ENCODE assay signal across 16 cellular contexts in genomic region chr22:32144875-32145274, GRCh38. TPM values are rescaled to one million over a fixed set of nuclear protein-coding genes. Genes with fewer than 3 reads are reported as not detected.
DNase-seq lines count a peak whose midpoint lies in the region; ATAC-seq and TF ChIP-seq lines count a peak whose summit lies in the region.
"Had no signal": no experiment of that assay in that cellular context is flagged by ENCODE, and none has a peak within 500 bp of the region (broad histone marks: within the 10 kb centered on the region; RNA-seq: fewer than 3 reads in every experiment).

No MANE protein-coding gene starts in this region.

- peaks cover 0 to 2% of the 10 kb centered on the region in 2 donors for H3K27me3 ChIP-seq in aorta (ENCODE audit: control insufficient read depth in 1 of 2, insufficient read depth in 2 of 2, low read length in 1 of 2)

- ATAC-seq in activated CD8-positive, alpha-beta memory T cell treated with anti-CD3 and anti-CD28 coated beads, Interleukin-2, amount 10 ng/mL, durations not matched to agents 7 days and 5 days, result peak; percentile 10
- peak; percentile 40 for ATAC-seq in activated CD8-positive, alpha-beta T cell treated with anti-CD3 and anti-CD28 coated beads, Interleukin-2, amount 10 ng/mL, durations not matched to agents 7 days and 5 days
- ATAC-seq in aorta (ENCODE audit: low FRiP score) (no peak), left lobe of liver (no peak)

- no peaks in the 10 kb centered on the region for H3K9me3 ChIP-seq in aorta (ENCODE audit: control insufficient read depth, low read length)

- POLR2A ChIA-PET in activated CD8-positive, alpha-beta T cell treated with anti-CD3 and anti-CD28 coated beads, Interleukin-2, amount 10 ng/mL, durations not matched to agents 7 days and 5 days (lab: Charles Lee), result no interaction called here

- 82 to 86% methylated on average over 3 of the region's 3 CpGs for WGBS in aorta, 2 donors

- no peaks in the 10 kb centered on the region for H3K27me3 Mint-ChIP-seq in activated CD8-positive, alpha-beta memory T cell treated with anti-CD3 and anti-CD28 coated beads, Interleukin-2, amount 10 ng/mL, durations not matched to agents 7 days and 5 days
- H3K27me3 Mint-ChIP-seq in activated CD8-positive, alpha-beta T cell treated with anti-CD3 and anti-CD28 coated beads, Interleukin-2, amount 10 ng/mL, durations not matched to agents 7 days and 5 days (ENCODE audit: low read depth), result peaks cover 7% of the 10 kb centered on the region
- peaks cover 3% of the 10 kb centered on the region for H3K27me3 Mint-ChIP-seq in osteocyte (ENCODE audit: unreplicated experiment)

- peaks cover 5% of the 10 kb centered on the region for H3K36me3 Mint-ChIP-seq in activated CD8-positive, alpha-beta memory T cell treated with anti-CD3 and anti-CD28 coated beads, Interleukin-2, amount 10 ng/mL, durations not matched to agents 7 days and 5 days
- H3K36me3 Mint-ChIP-seq in activated CD8-positive, alpha-beta T cell treated with anti-CD3 and anti-CD28 coated beads, Interleukin-2, amount 10 ng/mL, durations not matched to agents 7 days and 5 days (ENCODE audit: low read depth), result no peaks in the 10 kb centered on the region
- no peaks in the 10 kb centered on the region for H3K36me3 Mint-ChIP-seq in osteocyte (ENCODE audit: unreplicated experiment)
- H3K36me3 Mint-ChIP-seq: type B pancreatic cell had no signal

- no peaks in the 10 kb centered on the region for H3K36me3 ChIP-seq in aorta (ENCODE audit: control insufficient read depth in 1 of 2, insufficient read depth in 2 of 2, low read length in 1 of 2)

- H3K4me1 Mint-ChIP-seq in activated CD8-positive, alpha-beta memory T cell treated with anti-CD3 and anti-CD28 coated beads, Interleukin-2, amount 10 ng/mL, durations not matched to agents 7 days and 5 days, result peaks cover 48% of the 10 kb centered on the region
- H3K4me1 Mint-ChIP-seq in activated CD8-positive, alpha-beta T cell treated with anti-CD3 and anti-CD28 coated beads, Interleukin-2, amount 10 ng/mL, durations not matched to agents 7 days and 5 days (ENCODE audit: low read depth), result peaks cover 40% of the 10 kb centered on the region
- H3K4me1 Mint-ChIP-seq in osteocyte (ENCODE audit: unreplicated experiment), result no peaks in the 10 kb centered on the region

- H3K27ac ChIP-seq in aorta (ENCODE audit: low read depth in 1 of 2, low read length in 2 of 2), result no peak overlapping the region

- no peaks in the 10 kb centered on the region for H3K4me1 ChIP-seq in aorta (ENCODE audit: control insufficient read depth in 1 of 2, insufficient read depth in 2 of 2, low read length in 2 of 2)

- no peak for DNase-seq in activated CD8-positive, alpha-beta memory T cell treated with anti-CD3 and anti-CD28 coated beads, Interleukin-2, amount 10 ng/mL, durations not matched to agents 7 days and 5 days
- no peak for DNase-seq in activated CD8-positive, alpha-beta memory T cell treated with anti-CD3 and anti-CD28 coated beads for 24 hours
- DNase-seq in NOMO-1 (lab: John Stamatoyannopoulos, UW; ENCODE audit: unreplicated experiment in 2 of 2), result peak; percentile 96 to 98
- DNase-seq in activated CD8-positive, alpha-beta T cell treated with anti-CD3 and anti-CD28 coated beads, Interleukin-2, amount 10 ng/mL, durations not matched to agents 7 days and 5 days, result no peak
- peak; percentile 4 for DNase-seq in osteocyte (ENCODE audit: extremely low spot score, unreplicated experiment)
- DNase-seq in aorta, result no peak
- DNase-seq in left lobe of liver (ENCODE audit: low spot score), result no peak
- no peak for DNase-seq in activated CD4-positive, alpha-beta T cell treated with anti-CD3 and anti-CD28 coated beads for 4 hours
- DNase-seq: ACHN, cerebellar nuclear complex, NCI-H774, small intestine had no signal

- CTCF ChIA-PET in activated CD8-positive, alpha-beta memory T cell treated with anti-CD3 and anti-CD28 coated beads, Interleukin-2, amount 10 ng/mL, durations not matched to agents 7 days and 5 days (lab: Charles Lee), result interaction anchor here (1.1 kb wide), 1 partner anchor 57 kb away, joined by 4 read pairs; no protein-coding TSS in a partner anchor
- CTCF ChIA-PET in activated CD8-positive, alpha-beta T cell treated with anti-CD3 and anti-CD28 coated beads, Interleukin-2, amount 10 ng/mL, durations not matched to agents 7 days and 5 days (lab: Charles Lee), result interaction anchor here (0.9 kb wide), 1 partner anchor 121 kb away, joined by 3 read pairs; no protein-coding TSS in a partner anchor

- intact Hi-C loops in aorta (cut with DNase I), result no loop called here

- no peak overlapping the region for H3K4me3 ChIP-seq in aorta (ENCODE audit: low read length in 2 of 2)

- H3K4me3 Mint-ChIP-seq in activated CD8-positive, alpha-beta memory T cell treated with anti-CD3 and anti-CD28 coated beads, Interleukin-2, amount 10 ng/mL, durations not matched to agents 7 days and 5 days, result no peak overlapping the region
- H3K4me3 Mint-ChIP-seq in activated CD8-positive, alpha-beta T cell treated with anti-CD3 and anti-CD28 coated beads, Interleukin-2, amount 10 ng/mL, durations not matched to agents 7 days and 5 days, result no peak overlapping the region
- H3K4me3 Mint-ChIP-seq in osteocyte (ENCODE audit: unreplicated experiment), result no peak overlapping the region
- H3K4me3 Mint-ChIP-seq: type B pancreatic cell had no signal

- H3K9me3 Mint-ChIP-seq in activated CD8-positive, alpha-beta memory T cell treated with anti-CD3 and anti-CD28 coated beads, Interleukin-2, amount 10 ng/mL, durations not matched to agents 7 days and 5 days (ENCODE audit: low read depth), result peaks cover 9% of the 10 kb centered on the region
- H3K9me3 Mint-ChIP-seq in activated CD8-positive, alpha-beta T cell treated with anti-CD3 and anti-CD28 coated beads, Interleukin-2, amount 10 ng/mL, durations not matched to agents 7 days and 5 days (ENCODE audit: insufficient read depth), result peaks cover 3% of the 10 kb centered on the region
- peaks cover 3% of the 10 kb centered on the region for H3K9me3 Mint-ChIP-seq in osteocyte (ENCODE audit: unreplicated experiment)

- peak overlapping the region; percentile 91 for H3K27ac Mint-ChIP-seq in activated CD8-positive, alpha-beta memory T cell treated with anti-CD3 and anti-CD28 coated beads, Interleukin-2, amount 10 ng/mL, durations not matched to agents 7 days and 5 days
- no peak overlapping the region for H3K27ac Mint-ChIP-seq in activated CD8-positive, alpha-beta T cell treated with anti-CD3 and anti-CD28 coated beads, Interleukin-2, amount 10 ng/mL, durations not matched to agents 7 days and 5 days
- no peak overlapping the region for H3K27ac Mint-ChIP-seq in osteocyte (ENCODE audit: unreplicated experiment)
- H3K27ac Mint-ChIP-seq: type B pancreatic cell had no signal

- TF ChIP-seq CTCF in osteocyte (IDR thresholded peaks at IDR 0.05), result no peak

RNA-seq across cellular contexts. Expression of gene C22orf42, which starts 14.2 kb away (rescaled TPM):
- not detected for total RNA-seq in activated CD8-positive, alpha-beta memory T cell treated with anti-CD3 and anti-CD28 coated beads, Interleukin-2, amount 10 ng/mL, durations not matched to agents 7 days and 5 days
- not detected for total RNA-seq in activated CD8-positive, alpha-beta T cell treated with anti-CD3 and anti-CD28 coated beads, Interleukin-2, amount 10 ng/mL, durations not matched to agents 7 days and 5 days
- total RNA-seq in osteocyte, result not detected in 2 replicates
- total RNA-seq in aorta, result not detected
- not detected for polyA plus RNA-seq in aorta
- not detected for total RNA-seq in left lobe of liver
- total RNA-seq: activated T-helper 2 cell treated with anti-CD3 and anti-CD28 coated beads, Interferon-gamma antibody, Interleukin-2, Interleukin-4, amounts not matched to agents 10 μg/mL and 5 μg/mL and 100 μg/mL, durations not matched to agents 14 hours and 24 hours and 36 hours; fibroblast of lung; myocyte had no signal
- polyA plus RNA-seq: fibroblast of lung had no signal

RNA-seq across cellular contexts. Expression of gene RFPL2, which starts 60.0 kb away (rescaled TPM):
- total RNA-seq in activated CD8-positive, alpha-beta memory T cell treated with anti-CD3 and anti-CD28 coated beads, Interleukin-2, amount 10 ng/mL, durations not matched to agents 7 days and 5 days, result under 1 TPM; 0.16 to 0.41 TPM
- total RNA-seq in activated CD8-positive, alpha-beta T cell treated with anti-CD3 and anti-CD28 coated beads, Interleukin-2, amount 10 ng/mL, durations not matched to agents 7 days and 5 days, result not detected
- total RNA-seq in osteocyte (not detected in 2 replicates), aorta (not detected), left lobe of liver (not detected)
- not detected for polyA plus RNA-seq in aorta
- total RNA-seq: fibroblast of lung, myocyte had no signal
- polyA plus RNA-seq: fibroblast of lung had no signal

Comparison
In these comparisons a context has a peak if more than half of its experiments do, and no peak if none do; other contexts are left out.
1. ATAC-seq: peak in activated CD8-positive, alpha-beta memory T cell treated with anti-CD3 and anti-CD28 coated beads, Interleukin-2, amount 10 ng/mL, durations not matched to agents 7 days and 5 days (single experiment) and activated CD8-positive, alpha-beta T cell treated with anti-CD3 and anti-CD28 coated beads, Interleukin-2, amount 10 ng/mL, durations not matched to agents 7 days and 5 days (single experiment); none in aorta (single experiment) and left lobe of liver (single experiment).
2. DNase-seq: peak in NOMO-1 (2 of 2) and osteocyte (single experiment); none in activated CD8-positive, alpha-beta memory T cell treated with anti-CD3 and anti-CD28 coated beads, Interleukin-2, amount 10 ng/mL, durations not matched to agents 7 days and 5 days (single experiment), activated CD8-positive, alpha-beta memory T cell treated with anti-CD3 and anti-CD28 coated beads for 24 hours (single experiment), activated CD8-positive, alpha-beta T cell treated with anti-CD3 and anti-CD28 coated beads, Interleukin-2, amount 10 ng/mL, durations not matched to agents 7 days and 5 days (single experiment), aorta (0 of 2), left lobe of liver (single experiment) and activated CD4-positive, alpha-beta T cell treated with anti-CD3 and anti-CD28 coated beads for 4 hours (0 of 2).